11 cellular contexts compared by ENCODE assay signal in the genomic region with DNA sequence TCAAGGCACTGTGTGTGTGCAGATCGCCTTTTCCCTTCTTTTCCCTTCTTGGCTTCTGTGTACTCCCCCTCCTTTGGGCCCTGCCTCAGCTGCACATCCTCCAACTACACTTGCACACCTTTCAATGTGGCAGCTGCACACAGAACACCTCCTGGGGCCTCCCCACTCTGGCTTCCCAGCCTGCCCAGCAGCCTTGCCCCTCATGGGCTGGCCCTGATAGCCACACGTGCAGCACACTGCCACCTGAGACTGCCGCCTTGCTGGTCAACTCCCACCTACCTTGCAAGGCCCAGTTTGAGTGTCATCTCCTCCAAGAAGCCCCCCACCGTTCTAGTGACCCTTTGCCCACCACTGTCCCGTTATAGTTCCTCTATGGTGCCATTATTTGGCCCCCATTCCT.
A peak's percentile ranks its signal among the peaks of the same experiment; 100 is the strongest.
DNase-seq lines count a peak whose midpoint lies in the region; ATAC-seq and TF ChIP-seq lines count a peak whose summit lies in the region.
"Had no signal": no experiment of that assay in that cellular context is flagged by ENCODE, and none has a peak within 500 bp of the region (broad histone marks: within the 10 kb centered on the region; RNA-seq: fewer than 3 reads in every experiment).

No MANE protein-coding gene starts in this region.

- H3K27ac Mint-ChIP-seq in stimulated activated naive CD8-positive, alpha-beta T cell treated with anti-CD3 and anti-CD28 coated beads, Interleukin-15, Interleukin-2, amounts not matched to agents 100 ng/mL and 50 ng/mL, for 24 hours = peak overlapping the region; percentile 92
- peak overlapping the region in 1 of 2 donors; percentile 83 for H3K27ac Mint-ChIP-seq in stimulated activated naive CD8-positive, alpha-beta T cell treated with anti-CD3 and anti-CD28 coated beads, Interleukin-15, amount 100 ng/mL, for 72 hours
- peak overlapping the region; percentile 47 for H3K27ac Mint-ChIP-seq in neural progenitor cell
- H3K27ac Mint-ChIP-seq: CD8-positive, alpha-beta T cell had no signal

- no peaks in the 10 kb centered on the region for H3K9me3 Mint-ChIP-seq in stimulated activated naive CD8-positive, alpha-beta T cell treated with anti-CD3 and anti-CD28 coated beads, Interleukin-15, Interleukin-2, amounts not matched to agents 100 ng/mL and 50 ng/mL, for 24 hours
- H3K9me3 Mint-ChIP-seq in stimulated activated naive CD8-positive, alpha-beta T cell treated with anti-CD3 and anti-CD28 coated beads, Interleukin-15, amount 100 ng/mL, for 72 hours = no peaks in the 10 kb centered on the region
- H3K9me3 Mint-ChIP-seq in neural progenitor cell = no peaks in the 10 kb centered on the region
- no peaks in the 10 kb centered on the region for H3K9me3 Mint-ChIP-seq in activated T-cell treated with anti-CD3 and anti-CD28 coated beads, Interleukin-2, amount 50 U/mL, for 4 hours
- H3K9me3 Mint-ChIP-seq: CD8-positive, alpha-beta T cell had no signal

- H4K20me1 ChIP-seq in neural progenitor cell (ENCODE audit: low read depth) = peaks cover 63% of the 10 kb centered on the region

- no peaks in the 10 kb centered on the region for H3K27me3 ChIP-seq in colonic mucosa
- no peaks in the 10 kb centered on the region for H3K27me3 ChIP-seq in neural progenitor cell
- H3K27me3 ChIP-seq: SJCRH30 had no signal

- intact Hi-C loops in colonic mucosa (cut with DNase I) = loop anchor here (10.0 kb wide), 1 partner anchor 80 kb away; a partner anchor contains a TSS

- DNase-seq in stimulated activated naive CD8-positive, alpha-beta T cell treated with anti-CD3 and anti-CD28 coated beads, Interleukin-15, amount 100 ng/mL, for 72 hours = no peak
- DNase-seq in colonic mucosa = no peak
- no peak for DNase-seq in neural progenitor cell (ENCODE audit: low spot score)
- no peak for DNase-seq in Kasumi-1 (lab: John Stamatoyannopoulos, UW)
- no peak for DNase-seq in activated T-cell treated with anti-CD3 and anti-CD28 coated beads, Interleukin-2, amount 50 U/mL, for 4 hours
- DNase-seq: CD8-positive, alpha-beta T cell; SJCRH30; stimulated activated naive CD4-positive, alpha-beta T cell treated with Interleukin-2 at 50 U/mL for 16 hours had no signal

- H3K4me1 ChIP-seq in colonic mucosa = peaks cover 31% of the 10 kb centered on the region
- no peaks in the 10 kb centered on the region for H3K4me1 ChIP-seq in neural progenitor cell

- H3K9me3 ChIP-seq in colonic mucosa (no peaks in the 10 kb centered on the region), neural progenitor cell (ENCODE audit: low read depth) (no peaks in the 10 kb centered on the region)
- H3K9me3 ChIP-seq: SJCRH30 had no signal

- H3K4me1 Mint-ChIP-seq in stimulated activated naive CD8-positive, alpha-beta T cell treated with anti-CD3 and anti-CD28 coated beads, Interleukin-15, Interleukin-2, amounts not matched to agents 100 ng/mL and 50 ng/mL, for 24 hours (ENCODE audit: low read depth) = peaks cover 92% of the 10 kb centered on the region
- peaks cover 92% of the 10 kb centered on the region for H3K4me1 Mint-ChIP-seq in stimulated activated naive CD8-positive, alpha-beta T cell treated with anti-CD3 and anti-CD28 coated beads, Interleukin-15, amount 100 ng/mL, for 72 hours
- peaks cover 57% of the 10 kb centered on the region for H3K4me1 Mint-ChIP-seq in neural progenitor cell
- peaks cover 78% of the 10 kb centered on the region for H3K4me1 Mint-ChIP-seq in activated T-cell treated with anti-CD3 and anti-CD28 coated beads, Interleukin-2, amount 50 U/mL, for 4 hours (ENCODE audit: low read depth)

- no peak overlapping the region for H3K4me2 ChIP-seq in neural progenitor cell

- H3K27ac ChIP-seq in colonic mucosa (peak overlapping the region; percentile 65), neural progenitor cell (no peak overlapping the region)
- H3K27ac ChIP-seq: SJCRH30 had no signal

- TF ChIP-seq CTCF in colonic mucosa (IDR thresholded peaks at IDR 0.05) = no peak
- TF ChIP-seq CTCF in neural progenitor cell (IDR thresholded peaks at IDR 0.05) = no peak

- no peaks in the 10 kb centered on the region for H3K27me3 Mint-ChIP-seq in stimulated activated naive CD8-positive, alpha-beta T cell treated with anti-CD3 and anti-CD28 coated beads, Interleukin-15, Interleukin-2, amounts not matched to agents 100 ng/mL and 50 ng/mL, for 24 hours
- no peaks in the 10 kb centered on the region for H3K27me3 Mint-ChIP-seq in stimulated activated naive CD8-positive, alpha-beta T cell treated with anti-CD3 and anti-CD28 coated beads, Interleukin-15, amount 100 ng/mL, for 72 hours
- H3K27me3 Mint-ChIP-seq in neural progenitor cell (ENCODE audit: insufficient read depth, low read depth) = peaks cover 10% of the 10 kb centered on the region
- no peaks in the 10 kb centered on the region for H3K27me3 Mint-ChIP-seq in activated T-cell treated with anti-CD3 and anti-CD28 coated beads, Interleukin-2, amount 50 U/mL, for 4 hours (ENCODE audit: low read depth)

- no peaks in the 10 kb centered on the region for H3F3A ChIP-seq in neural progenitor cell (ENCODE audit: low read depth)

- H3K4me3 Mint-ChIP-seq in stimulated activated naive CD8-positive, alpha-beta T cell treated with anti-CD3 and anti-CD28 coated beads, Interleukin-15, Interleukin-2, amounts not matched to agents 100 ng/mL and 50 ng/mL, for 24 hours = peak overlapping the region; percentile 5
- peak overlapping the region in 1 of 2 donors; percentile 53 for H3K4me3 Mint-ChIP-seq in stimulated activated naive CD8-positive, alpha-beta T cell treated with anti-CD3 and anti-CD28 coated beads, Interleukin-15, amount 100 ng/mL, for 72 hours
- no peak overlapping the region for H3K4me3 Mint-ChIP-seq in neural progenitor cell
- no peak overlapping the region for H3K4me3 Mint-ChIP-seq in activated T-cell treated with anti-CD3 and anti-CD28 coated beads, Interleukin-2, amount 50 U/mL, for 4 hours
- H3K4me3 Mint-ChIP-seq: CD8-positive, alpha-beta T cell had no signal

- H3K9ac ChIP-seq in colonic mucosa (ENCODE audit: low read depth in 2 of 2, low read length in 2 of 2) = peak overlapping the region; percentile 26 to 57
- no peak overlapping the region for H3K9ac ChIP-seq in neural progenitor cell

- no peaks in the 10 kb centered on the region for H3K36me3 Mint-ChIP-seq in stimulated activated naive CD8-positive, alpha-beta T cell treated with anti-CD3 and anti-CD28 coated beads, Interleukin-15, Interleukin-2, amounts not matched to agents 100 ng/mL and 50 ng/mL, for 24 hours (ENCODE audit: low read depth)
- H3K36me3 Mint-ChIP-seq in neural progenitor cell = peaks cover 6% of the 10 kb centered on the region
- peaks cover 9% of the 10 kb centered on the region for H3K36me3 Mint-ChIP-seq in activated T-cell treated with anti-CD3 and anti-CD28 coated beads, Interleukin-2, amount 50 U/mL, for 4 hours (ENCODE audit: insufficient read depth)

- H3K79me2 ChIP-seq in neural progenitor cell (ENCODE audit: low read depth) = peaks cover 76% of the 10 kb centered on the region

- H3K4me3 ChIP-seq in colonic mucosa = no peak overlapping the region
- no peak overlapping the region for H3K4me3 ChIP-seq in neural progenitor cell
- H3K4me3 ChIP-seq: SJCRH30 had no signal

- no peak overlapping the region for H2AFZ ChIP-seq in neural progenitor cell (replicated peaks)

- H3K36me3 ChIP-seq in colonic mucosa = no peaks in the 10 kb centered on the region
- H3K36me3 ChIP-seq in neural progenitor cell = no peaks in the 10 kb centered on the region
- H3K36me3 ChIP-seq: SJCRH30 had no signal

- no peak for ATAC-seq in stimulated activated naive CD8-positive, alpha-beta T cell treated with anti-CD3 and anti-CD28 coated beads, Interleukin-15, amount 100 ng/mL, for 72 hours
- ATAC-seq in HG02642 (IDR thresholded peaks at IDR 0.05; ENCODE audit: poor library complexity, unreplicated experiment) (no peak), GM19463 (IDR thresholded peaks at IDR 0.05; ENCODE audit: unreplicated experiment) (no peak)
- ATAC-seq in activated T-cell treated with anti-CD3 and anti-CD28 coated beads, Interleukin-2, amount 50 U/mL, for 4 hours = no peak
- ATAC-seq: CD8-positive, alpha-beta T cell had no signal
